In genomic region chr9:133881671-133882381, GRCh38 we compare ENCODE assay signal across 16 cellular contexts.
A peak's percentile ranks its signal among the peaks of the same experiment; 100 is the strongest.
DNase-seq lines count a peak whose midpoint lies in the region; ATAC-seq and TF ChIP-seq lines count a peak whose summit lies in the region.
"Had no signal": no experiment of that assay in that cellular context is flagged by ENCODE, and none has a peak within 500 bp of the region (broad histone marks: within the 10 kb centered on the region; RNA-seq: fewer than 3 reads in every experiment).

No MANE protein-coding gene starts in this region.

- H3K9me2 ChIP-seq in Karpas-422 (replicated peaks; ENCODE audit: insufficient read depth, low read length) = no peaks in the 10 kb centered on the region

- H4K20me1 ChIP-seq in mammary epithelial cell (ENCODE audit: insufficient read depth, low read length) = no peaks in the 10 kb centered on the region
- H4K20me1 ChIP-seq in Karpas-422 (ENCODE audit: insufficient read depth, low read depth, low read length) = peaks cover 50% of the 10 kb centered on the region

- CTCF ChIA-PET in mammary epithelial cell (lab: Charles Lee; ENCODE audit: low non-redundant PET) = no interaction called here

- no peaks in the 10 kb centered on the region for H3K27me3 Mint-ChIP-seq in mesothelial cell of epicardium (ENCODE audit: low read depth)
- H3K27me3 Mint-ChIP-seq: T-cell had no signal

- H3K9ac ChIP-seq in mammary epithelial cell (ENCODE audit: insufficient read depth, low read length) = peak overlapping the region; percentile 33
- no peak overlapping the region for H3K9ac ChIP-seq in Karpas-422 (ENCODE audit: low read length)

- H3K36me3 ChIP-seq in mammary epithelial cell (ENCODE audit: insufficient read depth, low read length) (no peaks in the 10 kb centered on the region), aorta (ENCODE audit: control insufficient read depth in 1 of 2, insufficient read depth in 2 of 2, low read length in 1 of 2) (no peaks in the 10 kb centered on the region), Karpas-422 (ENCODE audit: insufficient read depth, low read length) (no peaks in the 10 kb centered on the region)
- H3K36me3 ChIP-seq: uterus had no signal

- DNase-seq in DMS153 (lab: John Stamatoyannopoulos, UW) (peak; percentile 63), NCI-H2029 treated with DMSO at 0.1 percent for 48 hours (lab: John Stamatoyannopoulos, UW) (peak; percentile 85), mammary epithelial cell (peak; percentile 82), mesothelial cell of epicardium (ENCODE audit: low spot score in 2 of 2, unreplicated experiment in 2 of 2) (no peak), aorta (no peak), NCI-H1436 treated with DMSO at 0.1 percent for 48 hours (lab: John Stamatoyannopoulos, UW) (no peak), Karpas-422 (no peak)
- DNase-seq: activated CD8-positive, alpha-beta T cell treated with anti-CD3 and anti-CD28 coated beads, Interleukin-2, amount 10 ng/mL, durations not matched to agents 7 days and 5 days; activated naive CD4-positive, alpha-beta T cell treated with Interleukin-2 at 50 U/mL for 16 hours; dermis blood vessel endothelial cell; NCI-H526 treated with DMSO at 0.1 percent for 48 hours; T-cell; uterus had no signal

- no peaks in the 10 kb centered on the region for H3K27me3 ChIP-seq in mammary epithelial cell (ENCODE audit: insufficient read depth, low read length)
- H3K27me3 ChIP-seq in aorta (ENCODE audit: control insufficient read depth in 1 of 2, insufficient read depth in 2 of 2, low read length in 1 of 2) = no peaks in the 10 kb centered on the region
- no peaks in the 10 kb centered on the region for H3K27me3 ChIP-seq in Karpas-422 (ENCODE audit: low read length)
- H3K27me3 ChIP-seq: uterus had no signal

- 2% methylated on average over 24 of the region's 24 CpGs for WGBS in mammary epithelial cell (ENCODE audit: low coverage, missing lambda C conversion rate)
- WGBS in aorta, 2 donors = 79 to 80% methylated on average over 24 of the region's 24 CpGs

- H2AFZ ChIP-seq in mammary epithelial cell (ENCODE audit: low read depth, low read length) (peak overlapping the region; percentile 43), Karpas-422 (ENCODE audit: low read length) (no peak overlapping the region)

- no peaks in the 10 kb centered on the region for H3K9me3 Mint-ChIP-seq in mesothelial cell of epicardium
- H3K9me3 Mint-ChIP-seq: T-cell had no signal

- H3K4me1 Mint-ChIP-seq in mesothelial cell of epicardium = peaks cover 73% of the 10 kb centered on the region
- H3K4me1 Mint-ChIP-seq: T-cell had no signal

- ATAC-seq in aorta (ENCODE audit: low FRiP score) = no peak
- ATAC-seq in HG03342 (IDR thresholded peaks at IDR 0.05; ENCODE audit: unreplicated experiment) = no peak
- ATAC-seq: activated CD8-positive, alpha-beta T cell treated with anti-CD3 and anti-CD28 coated beads, Interleukin-2, amount 10 ng/mL, durations not matched to agents 7 days and 5 days; K562; T-cell had no signal

- TSS peak; percentile 54 for BruUV-seq in mammary epithelial cell (replicated peaks; lab: Mats Ljungman, UMichigan)

- H3K36me3 Mint-ChIP-seq in mesothelial cell of epicardium = no peaks in the 10 kb centered on the region
- H3K36me3 Mint-ChIP-seq: T-cell had no signal

- H3K4me2 ChIP-seq in mammary epithelial cell (ENCODE audit: insufficient read depth, low read depth, low read length) (peak overlapping the region; percentile 94), Karpas-422 (ENCODE audit: low read depth, low read length, poor library complexity, severe bottlenecking) (no peak overlapping the region)

- intact Hi-C loops in mammary epithelial cell (cut with micrococcal nuclease) (loop anchor here (1.0 to 2.0 kb wide), 2 partner anchors 8 to 63 kb away; no protein-coding TSS in a partner anchor), aorta (cut with DNase I) (no loop called here)

- peak overlapping the region; percentile 99 for H3K27ac Mint-ChIP-seq in mesothelial cell of epicardium
- H3K27ac Mint-ChIP-seq: activated CD8-positive, alpha-beta T cell treated with anti-CD3 and anti-CD28 coated beads, Interleukin-2, amount 10 ng/mL, durations not matched to agents 7 days and 5 days; T-cell had no signal

- dilution Hi-C loops in mammary epithelial cell (cut with HindIII; ENCODE audit: low sequenced_read_pairs) = no loop called here

- H3K4me3 Mint-ChIP-seq in mesothelial cell of epicardium = no peak overlapping the region
- H3K4me3 Mint-ChIP-seq: activated CD8-positive, alpha-beta T cell treated with anti-CD3 and anti-CD28 coated beads, Interleukin-2, amount 10 ng/mL, durations not matched to agents 7 days and 5 days; CD14-positive monocyte; T-cell had no signal

- H3K9me3 ChIP-seq in mammary epithelial cell (replicated peaks; ENCODE audit: insufficient read depth, low read length) (no peaks in the 10 kb centered on the region), aorta (ENCODE audit: control insufficient read depth, low read length) (no peaks in the 10 kb centered on the region), Karpas-422 (ENCODE audit: low read length) (no peaks in the 10 kb centered on the region)
- H3K9me3 ChIP-seq: uterus had no signal

- peaks cover 53% of the 10 kb centered on the region for H3K4me1 ChIP-seq in mammary epithelial cell (ENCODE audit: insufficient read depth, low read length)
- no peaks in the 10 kb centered on the region for H3K4me1 ChIP-seq in aorta (ENCODE audit: control insufficient read depth in 1 of 2, insufficient read depth in 2 of 2, low read length in 2 of 2)
- H3K4me1 ChIP-seq in Karpas-422 (ENCODE audit: low read length) = no peaks in the 10 kb centered on the region
- H3K4me1 ChIP-seq: uterus had no signal

- peak overlapping the region in 1 of 3 experiments; percentile 9 for H3K4me3 ChIP-seq in mammary epithelial cell (replicated peaks in 1 of 3; ENCODE audit: insufficient read depth in 1 of 3, low read depth in 2 of 3, low read length in 3 of 3)
- no peak overlapping the region for H3K4me3 ChIP-seq in aorta (ENCODE audit: low read length in 2 of 2)
- no peak overlapping the region for H3K4me3 ChIP-seq in Karpas-422 (ENCODE audit: low read length)
- H3K4me3 ChIP-seq: K562, uterus had no signal

- H3K27ac ChIP-seq in mammary epithelial cell (ENCODE audit: insufficient read depth, low read depth, low read length) = peak overlapping the region; percentile 85
- H3K27ac ChIP-seq in aorta (ENCODE audit: low read depth in 1 of 2, low read length in 2 of 2) = no peak overlapping the region
- no peak overlapping the region for H3K27ac ChIP-seq in Karpas-422 (ENCODE audit: low read length)
- H3K27ac ChIP-seq: uterus had no signal

- no peak for TF ChIP-seq CTCF in mammary epithelial cell (conservative IDR thresholded peaks at IDR 0.05 in 1 of 2, IDR thresholded peaks at IDR 0.05 in 1 of 2; ENCODE audit: extremely low read depth in 1 of 2, insufficient read depth in 1 of 2, low read depth in 1 of 2, low read length in 2 of 2)
- no peak for TF ChIP-seq CTCF in mesothelial cell of epicardium (IDR thresholded peaks at IDR 0.05; ENCODE audit: unreplicated experiment)

- in situ Hi-C loops in mammary epithelial cell (cut with MboI; ENCODE audit: low sequenced_read_pairs in 2 of 2) = no loop called here

- H3K79me2 ChIP-seq in mammary epithelial cell (ENCODE audit: insufficient read depth, low read length) = peaks cover 93% of the 10 kb centered on the region
- H3K79me2 ChIP-seq in Karpas-422 (ENCODE audit: low read length) = no peaks in the 10 kb centered on the region

Comparison
In these comparisons a context has a peak if more than half of its experiments do, and no peak if none do; other contexts are left out.
1. DNase-seq: peak in DMS153 (single experiment), NCI-H2029 treated with DMSO at 0.1 percent for 48 hours (single experiment) and mammary epithelial cell (single experiment); none in mesothelial cell of epicardium (0 of 2), aorta (0 of 2), NCI-H1436 treated with DMSO at 0.1 percent for 48 hours (single experiment) and Karpas-422 (single experiment).